ENCODE assay signal across 7 cellular contexts in the genomic region with DNA sequence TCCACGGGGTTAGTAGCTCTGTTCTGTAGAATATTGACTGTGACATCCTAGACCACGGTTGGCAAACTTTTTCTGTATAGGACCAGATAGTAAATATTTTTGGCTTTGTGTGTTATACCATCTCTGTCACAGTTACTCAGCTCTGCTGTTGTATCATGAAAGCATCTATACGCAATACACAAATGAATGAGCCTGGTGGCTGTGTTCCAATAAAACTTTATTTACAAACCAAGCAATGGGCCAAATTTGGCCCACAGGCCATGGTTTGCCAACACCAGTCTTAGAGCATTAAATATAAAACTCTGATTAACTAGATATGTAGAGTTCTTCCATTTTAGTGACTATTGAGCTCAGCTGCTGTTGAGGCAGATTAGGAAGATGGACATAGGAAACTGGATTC.
"Had no signal": no experiment of that assay in that cellular context is flagged by ENCODE, and none has a peak within 500 bp of the region (broad histone marks: within the 10 kb centered on the region; RNA-seq: fewer than 3 reads in every experiment).

No MANE protein-coding gene starts in this region.

- H2AFZ ChIP-seq: GM23248 had no signal

- FAIRE-seq: H1, HTR-8/SVneo had no signal

- H3K4me3 Mint-ChIP-seq: H9 had no signal

- DNase-seq: GM23248, H9, HCEC 1CT, IMR-90, KBM-7 had no signal

- H3K9me3 Mint-ChIP-seq: H9 had no signal

- H3K9ac ChIP-seq: GM23248 had no signal

- H3K4me3 ChIP-seq: GM23248 had no signal

- H3K27ac ChIP-seq: GM23248 had no signal
